In the genomic region with DNA sequence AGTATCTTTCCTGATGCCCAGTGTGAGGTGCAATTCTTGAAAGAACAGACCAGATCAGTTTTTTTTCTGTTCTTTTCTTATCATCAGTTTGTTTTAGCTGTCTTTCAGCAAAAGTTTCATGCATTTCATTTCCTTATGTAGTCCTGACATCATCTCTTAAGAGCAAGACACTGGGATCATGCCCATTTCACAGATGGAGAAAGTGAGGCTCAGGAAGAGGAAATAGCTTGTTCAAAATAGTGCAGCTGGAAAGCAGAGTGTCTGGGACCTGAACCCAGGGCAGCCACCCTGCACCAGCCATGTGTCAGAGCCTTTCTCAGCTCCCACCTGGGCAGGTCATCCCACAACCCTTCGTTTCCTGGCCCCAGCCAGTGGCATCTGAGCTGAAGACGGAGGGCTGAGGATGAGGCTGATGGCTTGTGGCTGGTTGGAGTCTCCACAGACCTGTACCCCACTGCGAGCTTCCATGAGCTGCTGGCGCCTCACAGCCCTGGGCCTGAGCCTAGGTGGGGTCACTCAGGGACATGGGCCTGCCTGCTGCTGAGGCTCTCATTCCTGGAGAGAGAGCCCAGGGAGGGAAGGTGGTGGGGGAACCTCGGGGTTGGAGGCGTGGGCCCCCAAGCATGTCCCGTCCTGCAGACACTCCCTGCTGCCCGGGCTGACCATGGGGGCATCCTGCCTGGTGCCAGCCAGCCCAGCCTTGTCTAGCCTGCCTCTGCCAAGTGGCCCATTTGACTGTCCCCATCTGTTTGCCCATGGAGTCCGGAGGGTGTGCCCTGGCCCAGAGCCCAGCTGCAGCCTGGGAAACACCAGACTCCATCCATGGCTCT, we compare ENCODE assay signal across 13 cellular contexts.
DNase-seq lines count a peak whose midpoint lies in the region; ATAC-seq and TF ChIP-seq lines count a peak whose summit lies in the region.
"Had no signal": no experiment of that assay in that cellular context is flagged by ENCODE, and none has a peak within 500 bp of the region (broad histone marks: within the 10 kb centered on the region; RNA-seq: fewer than 3 reads in every experiment).

No MANE protein-coding gene starts in this region.

- no peak for ATAC-seq in HG03159 (IDR thresholded peaks at IDR 0.05; ENCODE audit: unreplicated experiment)
- no peak for ATAC-seq in GM21717 (IDR thresholded peaks at IDR 0.05; ENCODE audit: unreplicated experiment)
- ATAC-seq in GM18511 (IDR thresholded peaks at IDR 0.05; ENCODE audit: unreplicated experiment) = no peak

- DNase-seq in C1 segment of cervical spinal cord (lab: John Stamatoyannopoulos, UW) (peak in 9 of 14 donors; percentile 1 to 71 (median 31)), NCI-H1092 (lab: John Stamatoyannopoulos, UW) (peak; percentile 83), endodermal cell (peak; percentile 38), pons (ENCODE audit: low spot score) (peak; percentile 55), dedifferentiated amniotic fluid mesenchymal stem cell (ENCODE audit: extremely low spot score) (no peak)
- DNase-seq: mesendoderm, NCI-H1417, NCI-H510A treated with DMSO at 0.1 percent for 48 hours, SHP77 treated with DMSO at 0.1 percent for 48 hours had no signal

- H3K4me3 Mint-ChIP-seq in endodermal cell = no peak overlapping the region

- no peaks in the 10 kb centered on the region for H3K9me3 ChIP-seq in endodermal cell (ENCODE audit: control insufficient read depth, low read length)
- H3K9me3 ChIP-seq: BLaER1 had no signal

- H3K27me3 Mint-ChIP-seq in endodermal cell (ENCODE audit: insufficient read depth) = peaks cover 2% of the 10 kb centered on the region

- H3K4me1 Mint-ChIP-seq in endodermal cell = no peaks in the 10 kb centered on the region

- H3K9ac ChIP-seq in endodermal cell (ENCODE audit: extremely low read depth, low read length, poor library complexity, severe bottlenecking) = no peak overlapping the region
- H3K9ac ChIP-seq: BLaER1 had no signal

- H3K36me3 ChIP-seq in endodermal cell (ENCODE audit: control insufficient read depth, insufficient read depth, low read length) = no peaks in the 10 kb centered on the region
- H3K36me3 ChIP-seq: BLaER1 had no signal

- no peak overlapping the region for H3K27ac ChIP-seq in endodermal cell (ENCODE audit: low read depth, low read length)
- H3K27ac ChIP-seq: BLaER1 had no signal

- no peaks in the 10 kb centered on the region for H3K4me1 ChIP-seq in endodermal cell (ENCODE audit: control insufficient read depth, insufficient read depth, low read length)
- H3K4me1 ChIP-seq: BLaER1 had no signal

- no peaks in the 10 kb centered on the region for H3K36me3 Mint-ChIP-seq in endodermal cell (ENCODE audit: low read depth)

- no peaks in the 10 kb centered on the region for H3K9me3 Mint-ChIP-seq in endodermal cell

- no peaks in the 10 kb centered on the region for H3K27me3 ChIP-seq in endodermal cell (ENCODE audit: control insufficient read depth, insufficient read depth, low read length, poor library complexity, severe bottlenecking)
- H3K27me3 ChIP-seq: BLaER1 had no signal

- no peak overlapping the region for H3K4me3 ChIP-seq in endodermal cell (ENCODE audit: low read length)
- H3K4me3 ChIP-seq: BLaER1 had no signal

- no peak for TF ChIP-seq CTCF in endodermal cell (conservative IDR thresholded peaks at IDR 0.05)

- 88 to 93% methylated on average over 3 to 9 of the region's 9 CpGs for WGBS in endodermal cell (ENCODE audit: insufficient coverage in 1 of 2, insufficient read length in 1 of 2), 2 experiments

- no peak overlapping the region for H3K27ac Mint-ChIP-seq in endodermal cell
